In the genomic region with DNA sequence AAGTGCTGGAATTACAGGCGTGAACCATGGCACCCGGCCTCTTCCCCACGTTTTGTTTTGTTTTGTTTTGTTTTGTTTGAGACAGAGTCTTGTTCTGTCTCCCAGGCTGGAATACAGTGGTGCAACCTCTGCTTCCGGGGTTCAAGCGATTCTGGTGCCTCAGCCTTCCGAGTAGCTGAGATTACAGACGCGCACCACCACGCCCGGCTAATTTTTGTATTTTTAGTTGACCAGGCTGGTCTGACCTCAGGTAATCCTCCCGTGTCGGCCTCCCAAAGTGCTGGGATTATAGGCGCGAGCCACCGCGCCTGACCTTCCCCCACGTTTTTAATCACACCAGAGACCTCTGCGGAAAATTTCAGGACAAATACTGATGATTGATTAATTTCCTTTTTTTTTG, we compare ENCODE assay signal across 11 cellular contexts. TPM values are rescaled to one million over a fixed set of nuclear protein-coding genes. Genes with fewer than 3 reads are reported as not detected.
DNase-seq lines count a peak whose midpoint lies in the region; ATAC-seq and TF ChIP-seq lines count a peak whose summit lies in the region.
"Had no signal": no experiment of that assay in that cellular context is flagged by ENCODE, and none has a peak within 500 bp of the region (broad histone marks: within the 10 kb centered on the region; RNA-seq: fewer than 3 reads in every experiment).

No MANE protein-coding gene starts in this region.

- in situ Hi-C loops in HAP-1 (cut with MboI; ENCODE audit: low sequenced_read_pairs): no loop called here

- intact Hi-C loops in CD8-positive, alpha-beta T cell (cut with DNase I, micrococcal nuclease): loop anchor here in 1 of 2 experiments (2.0 to 10.0 kb wide), 5 partner anchors 460 to 1052 kb away; partner anchors contain the start of genes ABRAXAS1, COQ2, HELQ and LIN54
- intact Hi-C loops in activated CD8-positive, alpha-beta T cell treated with anti-CD3 and anti-CD28 coated beads for 36 hours (cut with micrococcal nuclease): no loop called here

- no peaks in the 10 kb centered on the region for H3K9me3 ChIP-seq in CD8-positive, alpha-beta T cell (ENCODE audit: low read length)
- H3K9me3 ChIP-seq in HAP-1: no peaks in the 10 kb centered on the region
- H3K9me3 ChIP-seq: tibial nerve had no signal

- H3K36me3 ChIP-seq in CD8-positive, alpha-beta T cell (ENCODE audit: insufficient read depth, low read length): peaks cover 2% of the 10 kb centered on the region
- peaks cover 21% of the 10 kb centered on the region for H3K36me3 ChIP-seq in HAP-1 (replicated peaks)
- H3K36me3 ChIP-seq: tibial nerve had no signal

- peaks cover 19% of the 10 kb centered on the region for H3K4me1 ChIP-seq in CD8-positive, alpha-beta T cell (ENCODE audit: insufficient read depth, low read length)
- peaks cover 10% of the 10 kb centered on the region for H3K4me1 ChIP-seq in HAP-1

- POLR2A ChIA-PET in CD8-positive, alpha-beta T cell (lab: Charles Lee): no interaction called here
- POLR2A ChIA-PET in activated CD8-positive, alpha-beta T cell treated with anti-CD3 and anti-CD28 coated beads for 36 hours (lab: Charles Lee): interaction anchor here (1.1 to 8.1 kb wide), 2 partner anchors 15 to 59 kb away, joined by 4 to 193 read pairs; partner anchors contain the start of gene HNRNPD

- TF ChIP-seq CTCF in CD8-positive, alpha-beta T cell (IDR thresholded peaks at IDR 0.05): no peak
- TF ChIP-seq CTCF in activated CD8-positive, alpha-beta T cell treated with anti-CD3 and anti-CD28 coated beads for 36 hours (IDR thresholded peaks at IDR 0.05): no peak
- TF ChIP-seq CTCF in mesothelial cell of epicardium (IDR thresholded peaks at IDR 0.05; ENCODE audit: unreplicated experiment): no peak

- H3K4me3 ChIP-seq in CD8-positive, alpha-beta T cell (ENCODE audit: low read depth, low read length): no peak overlapping the region
- H3K4me3 ChIP-seq in HAP-1: peak overlapping the region; percentile 90
- H3K4me3 ChIP-seq: tibial nerve had no signal

- no peaks in the 10 kb centered on the region for H3K27me3 Mint-ChIP-seq in CD8-positive, alpha-beta T cell (ENCODE audit: low read depth)
- no peaks in the 10 kb centered on the region for H3K27me3 Mint-ChIP-seq in activated CD8-positive, alpha-beta T cell treated with anti-CD3 and anti-CD28 coated beads for 36 hours
- H3K27me3 Mint-ChIP-seq in mesothelial cell of epicardium (ENCODE audit: low read depth): no peaks in the 10 kb centered on the region

- peaks cover 66% of the 10 kb centered on the region for H3K4me1 Mint-ChIP-seq in CD8-positive, alpha-beta T cell (ENCODE audit: low read depth)
- H3K4me1 Mint-ChIP-seq in activated CD8-positive, alpha-beta T cell treated with anti-CD3 and anti-CD28 coated beads for 36 hours (ENCODE audit: low read depth): peaks cover 48% of the 10 kb centered on the region
- H3K4me1 Mint-ChIP-seq in mesothelial cell of epicardium: peaks cover 29% of the 10 kb centered on the region

- no peaks in the 10 kb centered on the region for H3K9me3 Mint-ChIP-seq in CD8-positive, alpha-beta T cell
- H3K9me3 Mint-ChIP-seq in activated CD8-positive, alpha-beta T cell treated with anti-CD3 and anti-CD28 coated beads for 36 hours: no peaks in the 10 kb centered on the region
- no peaks in the 10 kb centered on the region for H3K9me3 Mint-ChIP-seq in mesothelial cell of epicardium

- no peak overlapping the region for H3K27ac ChIP-seq in CD8-positive, alpha-beta T cell (ENCODE audit: low read depth, low read length)
- H3K27ac ChIP-seq: tibial nerve had no signal

- CTCF ChIA-PET in CD8-positive, alpha-beta T cell (lab: Charles Lee): no interaction called here
- CTCF ChIA-PET in activated CD8-positive, alpha-beta T cell treated with anti-CD3 and anti-CD28 coated beads for 36 hours (lab: Charles Lee): no interaction called here

- H3K4me3 Mint-ChIP-seq in CD8-positive, alpha-beta T cell: peak overlapping the region; percentile 22
- peak overlapping the region; percentile 97 for H3K4me3 Mint-ChIP-seq in activated CD8-positive, alpha-beta T cell treated with anti-CD3 and anti-CD28 coated beads for 36 hours
- peak overlapping the region; percentile 28 for H3K4me3 Mint-ChIP-seq in mesothelial cell of epicardium

- H3K27ac Mint-ChIP-seq in CD8-positive, alpha-beta T cell: no peak overlapping the region
- H3K27ac Mint-ChIP-seq in activated CD8-positive, alpha-beta T cell treated with anti-CD3 and anti-CD28 coated beads for 36 hours: peak overlapping the region; percentile 85
- no peak overlapping the region for H3K27ac Mint-ChIP-seq in mesothelial cell of epicardium

- DNase-seq in CD8-positive, alpha-beta T cell: no peak
- peak in 1 of 2 experiments; percentile 30 for DNase-seq in HAP-1 (ENCODE audit: low spot score in 2 of 2)
- DNase-seq in activated CD8-positive, alpha-beta T cell treated with anti-CD3 and anti-CD28 coated beads for 36 hours: no peak
- DNase-seq in mesothelial cell of epicardium (ENCODE audit: low spot score in 2 of 2, unreplicated experiment in 2 of 2): no peak
- DNase-seq in EL: no peak
- no peak for DNase-seq in DMS114 treated with DMSO at 0.1 percent for 48 hours (lab: John Stamatoyannopoulos, UW; ENCODE audit: unreplicated experiment)
- no peak for DNase-seq in NCI-H1048 (lab: John Stamatoyannopoulos, UW)
- DNase-seq: activated CD4-positive, alpha-beta T cell treated with anti-CD3 and anti-CD28 coated beads, Interleukin-2, amount 50 U/mL, for 4 hours; COR-L47; foreskin melanocyte had no signal

- peaks cover 61% of the 10 kb centered on the region for H3K36me3 Mint-ChIP-seq in CD8-positive, alpha-beta T cell
- peaks cover 74% of the 10 kb centered on the region for H3K36me3 Mint-ChIP-seq in activated CD8-positive, alpha-beta T cell treated with anti-CD3 and anti-CD28 coated beads for 36 hours (ENCODE audit: low read depth)
- H3K36me3 Mint-ChIP-seq in mesothelial cell of epicardium: peaks cover 17% of the 10 kb centered on the region

- H3K27me3 ChIP-seq in CD8-positive, alpha-beta T cell (ENCODE audit: insufficient read depth, low read length): no peaks in the 10 kb centered on the region
- no peaks in the 10 kb centered on the region for H3K27me3 ChIP-seq in HAP-1 (ENCODE audit: low read depth)
- H3K27me3 ChIP-seq: tibial nerve had no signal

- ATAC-seq in CD8-positive, alpha-beta T cell: no peak
- ATAC-seq in activated CD8-positive, alpha-beta T cell treated with anti-CD3 and anti-CD28 coated beads for 36 hours: no peak

RNA-seq across cellular contexts. Expression of gene ENOPH1, which starts 2.2 kb away (rescaled TPM):
- 10 to 100 TPM; 21.4 to 21.8 TPM for total RNA-seq in CD8-positive, alpha-beta T cell
- 10 to 100 TPM; 78.9 to 83.5 TPM for total RNA-seq in activated CD8-positive, alpha-beta T cell treated with anti-CD3 and anti-CD28 coated beads for 36 hours
- total RNA-seq in mesothelial cell of epicardium: 27.5 to 28.0 TPM (median 27.8 TPM) in 3 replicates

RNA-seq across cellular contexts. Expression of gene HNRNPDL, which starts 2.3 kb away (rescaled TPM):
- total RNA-seq in CD8-positive, alpha-beta T cell: 100 to 1,000 TPM; 490 to 494 TPM
- total RNA-seq in activated CD8-positive, alpha-beta T cell treated with anti-CD3 and anti-CD28 coated beads for 36 hours: 100 to 1,000 TPM; 330 to 339 TPM
- 467 to 470 TPM (median 467 TPM) in 3 replicates for total RNA-seq in mesothelial cell of epicardium

RNA-seq across cellular contexts. Expression of gene HNRNPD, which starts 58.8 kb away (rescaled TPM):
- 100 to 1,000 TPM; 245 to 248 TPM for total RNA-seq in CD8-positive, alpha-beta T cell
- total RNA-seq in activated CD8-positive, alpha-beta T cell treated with anti-CD3 and anti-CD28 coated beads for 36 hours: 100 to 1,000 TPM; 384 to 403 TPM
- 338 to 352 TPM (median 344 TPM) in 3 replicates for total RNA-seq in mesothelial cell of epicardium

Comparison
In these comparisons a context has a peak if more than half of its experiments do, and no peak if none do; other contexts are left out.
1. H3K4me3 Mint-ChIP-seq: peak in every context shown above with its lines; median percentile 97 in activated CD8-positive, alpha-beta T cell treated with anti-CD3 and anti-CD28 coated beads for 36 hours; 28 in mesothelial cell of epicardium; 22 in CD8-positive, alpha-beta T cell.